9 cellular contexts compared by ENCODE assay signal in the genomic region with DNA sequence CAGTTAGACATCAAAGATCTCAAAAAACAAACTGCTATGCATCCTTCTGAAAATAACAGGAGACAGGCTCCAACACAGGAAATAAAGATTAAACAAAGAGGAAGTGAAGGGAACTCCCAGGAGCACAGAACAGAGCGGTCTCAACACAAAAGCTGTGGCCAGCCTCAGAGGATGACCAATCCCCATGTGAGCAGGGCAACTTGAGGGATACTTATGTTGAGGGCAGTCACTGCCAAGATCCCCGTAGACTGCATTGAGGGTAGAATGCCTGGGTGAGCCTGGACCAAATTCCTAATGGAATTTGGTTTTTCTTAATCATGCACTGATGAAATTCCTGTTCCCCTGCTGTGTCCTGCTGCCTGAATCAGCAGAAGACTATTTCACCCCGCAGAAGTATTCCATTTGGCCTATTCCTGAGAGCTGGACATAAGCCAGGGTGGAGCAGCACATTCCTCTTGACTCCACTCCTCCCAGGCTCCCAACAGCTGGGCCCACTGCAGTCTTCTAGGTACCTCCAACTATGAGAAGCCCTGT. TPM values are rescaled to one million over a fixed set of nuclear protein-coding genes. Genes with fewer than 3 reads are reported as not detected.
DNase-seq lines count a peak whose midpoint lies in the region; ATAC-seq and TF ChIP-seq lines count a peak whose summit lies in the region.
"Had no signal": no experiment of that assay in that cellular context is flagged by ENCODE, and none has a peak within 500 bp of the region (broad histone marks: within the 10 kb centered on the region; RNA-seq: fewer than 3 reads in every experiment).

No MANE protein-coding gene starts in this region.

- H3K4me3 Mint-ChIP-seq in IgD-negative memory B cell: peak overlapping the region in 3 of 4 donors; percentile 13 to 85 (median 72)
- H3K4me3 Mint-ChIP-seq: dendritic cell treated with granulocyte-macrophage colony-stimulating factor and Interleukin-4, amounts not matched to agents 40 ng/mL and 50 ng/mL, for 4 days had no signal

- no peaks in the 10 kb centered on the region for H3K36me3 ChIP-seq in tibial artery

- H3K4me1 ChIP-seq in tibial artery: peaks cover 0 to 68% (median 26%) of the 10 kb centered on the region in 4 donors

- H3K36me3 Mint-ChIP-seq in IgD-negative memory B cell: no peaks in the 10 kb centered on the region

- peak; percentile 93 for DNase-seq in AG20443 (ENCODE audit: low spot score)
- DNase-seq in astrocyte of the cerebellum (ENCODE audit: low read depth): peak; percentile 99
- DNase-seq in kidney glomerular epithelial cell (lab: John Stamatoyannopoulos, UW): peak; percentile 91
- peak; percentile 78 for DNase-seq in tibial artery
- no peak for DNase-seq in effector CD8-positive, alpha-beta T cell (lab: John Stamatoyannopoulos, UW)
- DNase-seq in NK-92 (lab: John Stamatoyannopoulos, UW; ENCODE audit: unreplicated experiment): no peak

- peak overlapping the region in 1 of 2 donors; percentile 19 for H3K27ac ChIP-seq in tibial artery

- H3K27me3 Mint-ChIP-seq in IgD-negative memory B cell: no peaks in the 10 kb centered on the region
- H3K27me3 Mint-ChIP-seq: dendritic cell treated with granulocyte-macrophage colony-stimulating factor and Interleukin-4, amounts not matched to agents 40 ng/mL and 50 ng/mL, for 4 days had no signal

- intact Hi-C loops in tibial artery (cut with DNase I; ENCODE audit: low total_unique reads): no loop called here

- no peaks in the 10 kb centered on the region for H3K9me3 ChIP-seq in tibial artery

- H3K9me3 Mint-ChIP-seq in IgD-negative memory B cell: no peaks in the 10 kb centered on the region
- H3K9me3 Mint-ChIP-seq: dendritic cell treated with granulocyte-macrophage colony-stimulating factor and Interleukin-4, amounts not matched to agents 40 ng/mL and 50 ng/mL, for 4 days had no signal

- H3K4me3 ChIP-seq in astrocyte of the cerebellum (ENCODE audit: low read depth, low read length): no peak overlapping the region
- H3K4me3 ChIP-seq in tibial artery: no peak overlapping the region

- ATAC-seq in GM18858 (IDR thresholded peaks at IDR 0.05; ENCODE audit: unreplicated experiment): no peak

- no peak for TF ChIP-seq CTCF in astrocyte of the cerebellum (IDR thresholded peaks at IDR 0.05; ENCODE audit: low read depth, low read length, missing control alignments)
- TF ChIP-seq CTCF in tibial artery (IDR thresholded peaks at IDR 0.05): no peak

- no peaks in the 10 kb centered on the region for H3K27me3 ChIP-seq in tibial artery

- H3K4me1 Mint-ChIP-seq in IgD-negative memory B cell: peaks cover 65 to 79% (median 75%) of the 10 kb centered on the region in 3 donors

- H3K27ac Mint-ChIP-seq in IgD-negative memory B cell: peak overlapping the region; percentile 17 to 65 (median 53)

- in situ Hi-C loops in astrocyte of the cerebellum (cut with HindIII; ENCODE audit: low sequenced_read_pairs): no loop called here

RNA-seq across cellular contexts. Expression of a gene that starts 49.0 kb away (rescaled TPM):
- 216 TPM for polyA plus RNA-seq in IgD-negative memory B cell

Comparison
In these comparisons a context has a peak if more than half of its experiments do, and no peak if none do; other contexts are left out.
1. DNase-seq: peak in AG20443 (single experiment), astrocyte of the cerebellum (single experiment), kidney glomerular epithelial cell (single experiment) and tibial artery (2 of 2); none in effector CD8-positive, alpha-beta T cell (single experiment) and NK-92 (single experiment).